ENCODE assay signal across 29 cellular contexts in the genomic region with DNA sequence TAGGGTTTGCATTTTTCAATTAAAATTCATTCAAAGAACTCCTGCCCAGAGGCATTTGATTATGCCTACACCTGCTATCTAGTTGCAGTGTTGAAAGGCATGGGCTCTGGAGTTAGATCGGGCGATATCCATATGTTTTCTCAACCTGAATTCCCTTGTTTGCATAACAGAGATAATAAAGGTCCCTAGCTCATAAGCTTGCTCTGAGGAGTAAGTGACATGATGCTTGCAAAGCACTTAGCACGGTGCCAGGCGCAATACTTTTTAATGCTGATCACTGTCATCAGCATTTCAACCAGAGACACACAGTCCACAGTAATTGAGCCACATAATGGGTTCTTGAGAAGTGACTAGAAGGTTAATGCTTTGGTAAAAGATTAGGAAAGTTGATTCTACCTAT.
DNase-seq lines count a peak whose midpoint lies in the region; ATAC-seq, FAIRE-seq and TF ChIP-seq lines count a peak whose summit lies in the region.
"Had no signal": no experiment of that assay in that cellular context is flagged by ENCODE, and none has a peak within 500 bp of the region (broad histone marks: within the 10 kb centered on the region; RNA-seq: fewer than 3 reads in every experiment).

No MANE protein-coding gene starts in this region.

- no peak for TF ChIP-seq POLR2A in transverse colon (IDR thresholded peaks at IDR 0.05)

- no peaks in the 10 kb centered on the region for H3K9me2 ChIP-seq in GM23338 (ENCODE audit: insufficient read depth)

- peaks cover 57% of the 10 kb centered on the region for H3K27me3 ChIP-seq in GM23338 (ENCODE audit: insufficient read depth)
- no peaks in the 10 kb centered on the region for H3K27me3 ChIP-seq in HAP-1 (ENCODE audit: low read depth)
- H3K27me3 ChIP-seq in transverse colon = no peaks in the 10 kb centered on the region
- H3K27me3 ChIP-seq: BLaER1 treated with 17β-estradiol and CSF1 and Interleukin-3, amounts not matched to agents 10 nM and 100 nM had no signal

- H3K9me3 Mint-ChIP-seq in GM23338 = no peaks in the 10 kb centered on the region
- H3K9me3 Mint-ChIP-seq: CD4-positive, alpha-beta T cell; IgD-negative memory B cell had no signal

- peaks cover 15% of the 10 kb centered on the region for H3K27me3 Mint-ChIP-seq in GM23338 (ENCODE audit: insufficient read depth, low read depth, poor library complexity)
- H3K27me3 Mint-ChIP-seq: CD4-positive, alpha-beta T cell; IgD-negative memory B cell; T-helper 17 cell had no signal

- TF ChIP-seq CTCF in GM23338 (conservative IDR thresholded peaks at IDR 0.05; ENCODE audit: low read depth in 2 of 2) (no peak), transverse colon (IDR thresholded peaks at IDR 0.05) (no peak), coronary artery (IDR thresholded peaks at IDR 0.05) (no peak), RWPE1 (conservative IDR thresholded peaks at IDR 0.05; ENCODE audit: low read depth) (no peak)

- peak; percentile 88 for ATAC-seq in GM23338
- no peak for ATAC-seq in GM18907 (IDR thresholded peaks at IDR 0.05; ENCODE audit: unreplicated experiment)
- ATAC-seq: A549, GM12878, T-helper 17 cell had no signal

- H3K27ac ChIP-seq in GM23338 (ENCODE audit: low read depth) (no peak overlapping the region), transverse colon (no peak overlapping the region), coronary artery (no peak overlapping the region), RWPE1 (no peak overlapping the region)
- H3K27ac ChIP-seq: A549; BLaER1 treated with 17β-estradiol and CSF1 and Interleukin-3, amounts not matched to agents 10 nM and 100 nM; KMS-11; SK-N-MC had no signal

- CTCF ChIA-PET in RWPE1 (lab: Yijun Ruan, JAX) = no interaction called here

- intact Hi-C loops in transverse colon (cut with DNase I; ENCODE audit: low total_unique reads) = no loop called here

- H3F3A ChIP-seq in GM23338 (replicated peaks; ENCODE audit: low read depth) = no peaks in the 10 kb centered on the region

- WGBS in transverse colon (ENCODE audit: low coverage in 1 of 2), 2 donors = 88 to 91% methylated on average over 4 of the region's 4 CpGs

- in situ Hi-C loops in HAP-1 (cut with MboI; ENCODE audit: low sequenced_read_pairs) = no loop called here
- in situ Hi-C loops in SK-MEL-5 (cut with HindIII; ENCODE audit: low pct_unique_long_range_greater_than_20kb, low sequenced_read_pairs) = no loop called here
- in situ Hi-C loops in transverse colon (cut with MboI; ENCODE audit: low pct_ligation_motif_present in 1 of 4, low pct_unique_long_range_greater_than_20kb in 1 of 4, low sequenced_read_pairs in 3 of 4) = no loop called here

- H3K4me3 Mint-ChIP-seq in GM23338 = peak overlapping the region; percentile 41; the same call in 2 of the 3 replicates
- H3K4me3 Mint-ChIP-seq: CD4-positive, alpha-beta T cell; IgD-negative memory B cell; T-helper 17 cell had no signal

- no peaks in the 10 kb centered on the region for H3K36me3 Mint-ChIP-seq in GM23338 (ENCODE audit: low read depth)
- H3K36me3 Mint-ChIP-seq: IgD-negative memory B cell had no signal

- H3K36me3 ChIP-seq in GM23338 (ENCODE audit: insufficient read depth) (no peaks in the 10 kb centered on the region), HAP-1 (replicated peaks) (no peaks in the 10 kb centered on the region), transverse colon (no peaks in the 10 kb centered on the region)

- POLR2A ChIA-PET in RWPE1 (lab: Yijun Ruan, JAX; ENCODE audit: low non-redundant PET) = no interaction called here

- no peaks in the 10 kb centered on the region for H3K79me2 ChIP-seq in GM23338 (replicated peaks; ENCODE audit: insufficient read depth)

- 0 out of 2 replicates have a peak, but pooled peaks cover 5% of the 10 kb centered on the region for H4K20me1 ChIP-seq in GM23338 (replicated peaks; ENCODE audit: insufficient read depth)

- no peak for TF ChIP-seq EP300 in transverse colon (IDR thresholded peaks at IDR 0.05; ENCODE audit: low read depth)

- peak; percentile 39 for DNase-seq in GM23338 (ENCODE audit: low spot score)
- peak; percentile 62 to 92 for DNase-seq in HAP-1 (ENCODE audit: low spot score in 2 of 2)
- peak; percentile 37 for DNase-seq in SK-MEL-5 (ENCODE audit: low read depth, low spot score)
- DNase-seq in transverse colon = no peak
- DNase-seq in coronary artery (ENCODE audit: low spot score) = no peak
- DNase-seq in RWPE1 (ENCODE audit: low spot score) = no peak
- DNase-seq: AML-193; CD4-positive, alpha-beta T cell; GDM1; HCEC 1CT; NCI-H1092; NCI-H1436; NCI-H187; NCI-H2081 treated with DMSO at 0.1 percent for 48 hours; NCI-H524; NCI-H82; NK-92 treated with Interleukin-12 subunit alpha and Interleukin-12 subunit beta, amount 100 ng/mL, for 24 hours; RPMI8226; SHP77; T-helper 17 cell had no signal

- H2AFZ ChIP-seq in GM23338 = no peak overlapping the region

- no peak overlapping the region for H3K4me3 ChIP-seq in GM23338
- H3K4me3 ChIP-seq in HAP-1 = no peak overlapping the region
- H3K4me3 ChIP-seq in transverse colon = no peak overlapping the region
- no peak overlapping the region for H3K4me3 ChIP-seq in coronary artery
- H3K4me3 ChIP-seq: A549; BLaER1 treated with 17β-estradiol and CSF1 and Interleukin-3, amounts not matched to agents 10 nM and 100 nM; GM12878; SK-N-MC had no signal

- H3K27ac Mint-ChIP-seq in GM23338 = no peak overlapping the region
- H3K27ac Mint-ChIP-seq: CD4-positive, alpha-beta T cell; IgD-negative memory B cell; T-helper 17 cell had no signal

- peak; percentile 5 for FAIRE-seq in islet of Langerhans (lab: Jason Lieb, UNC)
- FAIRE-seq: A549, D721Med, GM12878 had no signal

- H3K4me1 ChIP-seq in GM23338 (ENCODE audit: insufficient read depth) (peaks cover 24% of the 10 kb centered on the region), HAP-1 (peaks cover 19% of the 10 kb centered on the region), transverse colon (no peaks in the 10 kb centered on the region)
- H3K4me1 ChIP-seq: BLaER1 treated with 17β-estradiol and CSF1 and Interleukin-3, amounts not matched to agents 10 nM and 100 nM had no signal

- peak overlapping the region; percentile 50 for H3K4me2 ChIP-seq in GM23338
- H3K4me2 ChIP-seq: A549; BLaER1 treated with 17β-estradiol and CSF1 and Interleukin-3, amounts not matched to agents 10 nM and 100 nM; KMS-11 had no signal

- H3K4me1 Mint-ChIP-seq in GM23338 = peaks cover 19% of the 10 kb centered on the region
- H3K4me1 Mint-ChIP-seq: IgD-negative memory B cell, T-helper 17 cell had no signal

- no peaks in the 10 kb centered on the region for H3K9me3 ChIP-seq in HAP-1
- no peaks in the 10 kb centered on the region for H3K9me3 ChIP-seq in transverse colon
- H3K9me3 ChIP-seq: A549; BLaER1 treated with 17β-estradiol and CSF1 and Interleukin-3, amounts not matched to agents 10 nM and 100 nM had no signal

TF ChIP-seq in GM23338, 12 proteins besides CTCF, POLR2A, EP300 and RAD21:
- 0 out of 2 replicates have a peak, but pooled peaks have one; percentile 29 for TF ChIP-seq POLR2AphosphoS5 (IDR thresholded peaks at IDR 0.05; ENCODE audit: low read depth)
- no peak for TF ChIP-seq EZH2 (IDR thresholded peaks at IDR 0.05; ENCODE audit: low read depth, unreplicated experiment)
- TF ChIP-seq NANOG (IDR thresholded peaks at IDR 0.05; ENCODE audit: borderline replicate concordance) = peak; percentile 70; the same call in 1 of the 2 replicates

Comparison
In these comparisons a context has a peak if more than half of its experiments do, and no peak if none do; other contexts are left out.
1. DNase-seq: peak in GM23338 (single experiment), HAP-1 (2 of 2) and SK-MEL-5 (single experiment); none in transverse colon (single experiment), coronary artery (single experiment) and RWPE1 (single experiment).